In genomic region chr10:103206715-103207114, GRCh38 we compare ENCODE assay signal across 9 cellular contexts. TPM values are rescaled to one million over a fixed set of nuclear protein-coding genes. Genes with fewer than 3 reads are reported as not detected.
"Had no signal": no experiment of that assay in that cellular context is flagged by ENCODE, and none has a peak within 500 bp of the region (broad histone marks: within the 10 kb centered on the region; RNA-seq: fewer than 3 reads in every experiment).

No MANE protein-coding gene starts in this region.

RNA-seq across cellular contexts. Expression of gene RPEL1, which starts 39.0 kb away (rescaled TPM):
- total RNA-seq: frontal cortex; left ventricle myocardium superior; mononuclear cell; natural killer cell treated with Interleukin-12 subunit alpha and Interleukin-12 subunit beta and Interleukin-15 and Interleukin-18, amount 100 ng/mL, for 72 hours; ovary; thoracic aorta; transverse colon; urinary bladder had no signal
- polyA plus RNA-seq: ovary, spleen had no signal
